11 cellular contexts compared by ENCODE assay signal in the genomic region with DNA sequence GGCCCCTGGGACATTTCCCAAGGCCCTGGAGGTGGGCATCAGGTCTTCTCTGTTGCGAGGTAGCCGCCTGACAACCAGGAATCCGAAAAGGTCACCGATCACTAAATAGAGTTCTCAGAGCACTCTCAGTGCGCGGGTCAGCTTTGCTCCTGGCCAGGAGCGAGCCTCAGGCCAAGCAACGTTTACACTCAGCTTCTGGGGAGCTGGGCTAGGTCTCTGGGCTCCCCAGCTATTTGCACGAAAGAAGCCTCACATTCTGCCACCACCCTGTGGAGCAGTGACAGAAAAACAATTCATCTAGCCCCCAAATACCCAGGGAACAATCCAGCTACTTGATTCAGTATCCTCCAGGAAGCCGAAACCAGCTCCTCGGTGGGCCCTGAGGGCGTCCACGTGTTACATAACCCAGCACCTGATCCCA. TPM values are rescaled to one million over a fixed set of nuclear protein-coding genes. Genes with fewer than 3 reads are reported as not detected.
A peak's percentile ranks its signal among the peaks of the same experiment; 100 is the strongest.
DNase-seq lines count a peak whose midpoint lies in the region; ATAC-seq and TF ChIP-seq lines count a peak whose summit lies in the region.
"Had no signal": no experiment of that assay in that cellular context is flagged by ENCODE, and none has a peak within 500 bp of the region (broad histone marks: within the 10 kb centered on the region; RNA-seq: fewer than 3 reads in every experiment).

No MANE protein-coding gene starts in this region.

- peak; percentile 7 for ATAC-seq in GM23338
- no peak for ATAC-seq in GM18517 (IDR thresholded peaks at IDR 0.05; ENCODE audit: unreplicated experiment)
- ATAC-seq: CD8-positive, alpha-beta T cell had no signal

- no peak for TF ChIP-seq POLR2A in prostate gland (IDR thresholded peaks at IDR 0.05)

- peaks cover 26% of the 10 kb centered on the region for H4K20me1 ChIP-seq in GM23338 (replicated peaks; ENCODE audit: insufficient read depth)

- peak overlapping the region; percentile 43; the same call in 1 of the 2 replicates for H3K27ac Mint-ChIP-seq in GM23338
- H3K27ac Mint-ChIP-seq: CD8-positive, alpha-beta T cell had no signal

- H3K4me1 Mint-ChIP-seq in GM23338: peaks cover 75% of the 10 kb centered on the region

- peak overlapping the region; percentile 84 for H3K4me3 Mint-ChIP-seq in GM23338

- peaks cover 29% of the 10 kb centered on the region for H3K27me3 Mint-ChIP-seq in GM23338 (ENCODE audit: insufficient read depth, low read depth, poor library complexity)

- peak overlapping the region; percentile 60 for H3K27ac ChIP-seq in GM23338 (ENCODE audit: low read depth)
- H3K27ac ChIP-seq in prostate gland: peak overlapping the region; percentile 87 to 95
- H3K27ac ChIP-seq in ascending aorta: no peak overlapping the region

- H3K9me3 ChIP-seq in iPS-18c (ENCODE audit: control insufficient read depth, insufficient read depth, low read length) (no peaks in the 10 kb centered on the region), prostate gland (no peaks in the 10 kb centered on the region), ascending aorta (no peaks in the 10 kb centered on the region)

- 80% methylated on average over 13 of the region's 13 CpGs for WGBS in prostate gland

- H3K4me1 ChIP-seq in GM23338 (ENCODE audit: insufficient read depth) (peaks cover 67% of the 10 kb centered on the region), prostate gland (replicated peaks) (peaks cover 2% of the 10 kb centered on the region), ascending aorta (peaks cover 3 to 8% of the 10 kb centered on the region in 2 donors)

- DNase-seq in GM23338 (ENCODE audit: low spot score) (peak; percentile 37), astrocyte of the cerebellum (ENCODE audit: low read depth) (no peak), prostate gland (ENCODE audit: low spot score) (no peak), ascending aorta (ENCODE audit: low spot score in 2 of 2) (no peak), GM10266 (ENCODE audit: extremely low spot score) (no peak)
- DNase-seq in activated CD4-positive, alpha-beta T cell treated with anti-CD3 and anti-CD28 coated beads for 1 hour: no peak
- DNase-seq: activated CD8-positive, alpha-beta memory T cell treated with anti-CD3 and anti-CD28 coated beads, Interleukin-2, amount 50 U/mL, for 4 hours; CD8-positive, alpha-beta T cell; NCI-H524 had no signal

- in situ Hi-C loops in astrocyte of the cerebellum (cut with HindIII; ENCODE audit: low sequenced_read_pairs): loop anchor here (25.0 kb wide), 2 partner anchors 268 to 393 kb away; no protein-coding TSS in a partner anchor

- H3K9me3 Mint-ChIP-seq in GM23338: no peaks in the 10 kb centered on the region
- H3K9me3 Mint-ChIP-seq: CD8-positive, alpha-beta T cell had no signal

- H3K36me3 Mint-ChIP-seq in GM23338 (ENCODE audit: low read depth): peaks cover 5% of the 10 kb centered on the region; the same call in 2 of the 3 replicates
- H3K36me3 Mint-ChIP-seq: CD8-positive, alpha-beta T cell had no signal

- intact Hi-C loops in prostate gland (cut with DNase I): no loop called here
- intact Hi-C loops in ascending aorta (cut with DNase I): no loop called here

- no peak overlapping the region for H2AFZ ChIP-seq in GM23338

- no peak for TF ChIP-seq CTCF in GM23338 (conservative IDR thresholded peaks at IDR 0.05; ENCODE audit: low read depth in 2 of 2)
- TF ChIP-seq CTCF in astrocyte of the cerebellum (IDR thresholded peaks at IDR 0.05; ENCODE audit: low read depth, low read length, missing control alignments): no peak
- no peak for TF ChIP-seq CTCF in prostate gland (IDR thresholded peaks at IDR 0.05)
- no peak for TF ChIP-seq CTCF in ascending aorta (IDR thresholded peaks at IDR 0.05)
- TF ChIP-seq CTCF in GM10266 (IDR thresholded peaks at IDR 0.05; ENCODE audit: control insufficient read depth, insufficient read depth, low read depth, missing control alignments): no peak

- H3K9me2 ChIP-seq in GM23338 (ENCODE audit: insufficient read depth): no peaks in the 10 kb centered on the region

- H3K27me3 ChIP-seq in GM23338 (ENCODE audit: insufficient read depth) (peaks cover 22% of the 10 kb centered on the region), prostate gland (replicated peaks; ENCODE audit: insufficient read depth) (no peaks in the 10 kb centered on the region), ascending aorta (no peaks in the 10 kb centered on the region)

- H3K4me3 ChIP-seq in GM23338: peak overlapping the region; percentile 91
- peak overlapping the region; percentile 92 for H3K4me3 ChIP-seq in astrocyte of the cerebellum (ENCODE audit: low read depth, low read length)
- H3K4me3 ChIP-seq in iPS-18c (ENCODE audit: insufficient read depth, low read depth, low read length): peak overlapping the region; percentile 88
- no peak overlapping the region for H3K4me3 ChIP-seq in prostate gland
- no peak overlapping the region for H3K4me3 ChIP-seq in ascending aorta

- peak overlapping the region; percentile 86 for H3K4me2 ChIP-seq in GM23338

- H3F3A ChIP-seq in GM23338 (replicated peaks; ENCODE audit: low read depth): no peaks in the 10 kb centered on the region

- H3K36me3 ChIP-seq in GM23338 (ENCODE audit: insufficient read depth) (no peaks in the 10 kb centered on the region), prostate gland (no peaks in the 10 kb centered on the region), ascending aorta (no peaks in the 10 kb centered on the region)

- peaks cover 77% of the 10 kb centered on the region for H3K79me2 ChIP-seq in GM23338 (replicated peaks; ENCODE audit: insufficient read depth)

TF ChIP-seq in GM23338, 12 proteins besides CTCF, POLR2A, EP300 and RAD21 (continues in another document):
- TF ChIP-seq JUNB (IDR thresholded peaks at IDR 0.05; ENCODE audit: unreplicated experiment) (no peak), ZNF331 (CRISPR knock-in tag; IDR thresholded peaks at IDR 0.05; ENCODE audit: low read depth) (no peak), CREB1 (CRISPR knock-in tag; IDR thresholded peaks at IDR 0.05; ENCODE audit: low read depth) (no peak), STAT1 (IDR thresholded peaks at IDR 0.05; ENCODE audit: unreplicated experiment) (no peak), POLR2AphosphoS5 (IDR thresholded peaks at IDR 0.05; ENCODE audit: low read depth) (no peak), NANOG (IDR thresholded peaks at IDR 0.05; ENCODE audit: borderline replicate concordance) (no peak), ZNF114 (CRISPR knock-in tag; IDR thresholded peaks at IDR 0.05) (no peak)
- TF ChIP-seq, protein P1, sequence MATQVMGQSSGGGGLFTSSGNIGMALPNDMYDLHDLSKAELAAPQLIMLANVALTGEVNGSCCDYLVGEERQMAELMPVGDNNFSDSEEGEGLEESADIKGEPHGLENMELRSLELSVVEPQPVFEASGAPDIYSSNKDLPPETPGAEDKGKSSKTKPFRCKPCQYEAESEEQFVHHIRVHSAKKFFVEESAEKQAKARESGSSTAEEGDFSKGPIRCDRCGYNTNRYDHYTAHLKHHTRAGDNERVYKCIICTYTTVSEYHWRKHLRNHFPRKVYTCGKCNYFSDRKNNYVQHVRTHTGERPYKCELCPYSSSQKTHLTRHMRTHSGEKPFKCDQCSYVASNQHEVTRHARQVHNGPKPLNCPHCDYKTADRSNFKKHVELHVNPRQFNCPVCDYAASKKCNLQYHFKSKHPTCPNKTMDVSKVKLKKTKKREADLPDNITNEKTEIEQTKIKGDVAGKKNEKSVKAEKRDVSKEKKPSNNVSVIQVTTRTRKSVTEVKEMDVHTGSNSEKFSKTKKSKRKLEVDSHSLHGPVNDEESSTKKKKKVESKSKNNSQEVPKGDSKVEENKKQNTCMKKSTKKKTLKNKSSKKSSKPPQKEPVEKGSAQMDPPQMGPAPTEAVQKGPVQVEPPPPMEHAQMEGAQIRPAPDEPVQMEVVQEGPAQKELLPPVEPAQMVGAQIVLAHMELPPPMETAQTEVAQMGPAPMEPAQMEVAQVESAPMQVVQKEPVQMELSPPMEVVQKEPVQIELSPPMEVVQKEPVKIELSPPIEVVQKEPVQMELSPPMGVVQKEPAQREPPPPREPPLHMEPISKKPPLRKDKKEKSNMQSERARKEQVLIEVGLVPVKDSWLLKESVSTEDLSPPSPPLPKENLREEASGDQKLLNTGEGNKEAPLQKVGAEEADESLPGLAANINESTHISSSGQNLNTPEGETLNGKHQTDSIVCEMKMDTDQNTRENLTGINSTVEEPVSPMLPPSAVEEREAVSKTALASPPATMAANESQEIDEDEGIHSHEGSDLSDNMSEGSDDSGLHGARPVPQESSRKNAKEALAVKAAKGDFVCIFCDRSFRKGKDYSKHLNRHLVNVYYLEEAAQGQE (IDR thresholded peaks at IDR 0.05; ENCODE audit: unreplicated experiment): no peak
- TF ChIP-seq, protein P2, sequence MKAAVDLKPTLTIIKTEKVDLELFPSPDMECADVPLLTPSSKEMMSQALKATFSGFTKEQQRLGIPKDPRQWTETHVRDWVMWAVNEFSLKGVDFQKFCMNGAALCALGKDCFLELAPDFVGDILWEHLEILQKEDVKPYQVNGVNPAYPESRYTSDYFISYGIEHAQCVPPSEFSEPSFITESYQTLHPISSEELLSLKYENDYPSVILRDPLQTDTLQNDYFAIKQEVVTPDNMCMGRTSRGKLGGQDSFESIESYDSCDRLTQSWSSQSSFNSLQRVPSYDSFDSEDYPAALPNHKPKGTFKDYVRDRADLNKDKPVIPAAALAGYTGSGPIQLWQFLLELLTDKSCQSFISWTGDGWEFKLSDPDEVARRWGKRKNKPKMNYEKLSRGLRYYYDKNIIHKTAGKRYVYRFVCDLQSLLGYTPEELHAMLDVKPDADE (IDR thresholded peaks at IDR 0.05): no peak

RNA-seq across cellular contexts. Expression of a gene that starts 3.3 kb away (rescaled TPM):
- 50.9 and 57.6 TPM in 2 replicates for total RNA-seq in GM23338 (2014; rRNA removed; shearing (Covaris generic))
- 15.1 and 15.6 TPM in 2 replicates for polyA plus RNA-seq in GM23338 (2016; fragmentation: Nextera tagmentation; extraction: Ambion mirVana)
- total RNA-seq in prostate gland: 100 to 1,000 TPM in 1 of 2 donors, 10 to 100 TPM in 1; 86.7 to 134 TPM
- total RNA-seq in ascending aorta: 36.7 TPM

Comparison
In these comparisons a context has a peak if more than half of its experiments do, and no peak if none do; other contexts are left out.
1. H3K27ac ChIP-seq: peak in GM23338 (single experiment) and prostate gland (2 of 2); none in ascending aorta (0 of 2).
2. H3K4me3 ChIP-seq: peak in GM23338 (single experiment), astrocyte of the cerebellum (single experiment) and iPS-18c (single experiment); none in prostate gland (0 of 2) and ascending aorta (0 of 2).